Comparison of ENCODE assay signal across 8 cellular contexts in the genomic region with DNA sequence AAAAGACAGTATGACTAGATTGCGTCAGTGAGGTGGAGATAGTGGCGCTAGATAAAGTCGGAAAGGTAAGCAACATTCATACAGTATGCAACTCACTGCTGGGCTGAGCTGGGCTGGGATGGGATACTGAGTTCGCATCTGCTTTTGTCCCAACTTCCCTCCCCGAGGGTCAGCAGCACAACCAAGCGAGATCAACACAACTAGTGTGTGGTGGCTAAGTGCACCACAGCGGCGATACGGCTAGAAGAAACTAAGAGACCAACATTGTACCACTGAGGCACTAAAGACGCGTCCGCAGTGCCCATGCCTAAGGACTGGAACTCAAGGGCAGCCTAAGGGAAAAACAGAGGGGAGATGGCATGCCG. TPM values are rescaled to one million over a fixed set of nuclear protein-coding genes. Genes with fewer than 3 reads are reported as not detected.
DNase-seq lines count a peak whose midpoint lies in the region; ATAC-seq and TF ChIP-seq lines count a peak whose summit lies in the region.

No MANE protein-coding gene starts in this region.

- H3K27me3 ChIP-seq in HUES48 (ENCODE audit: control insufficient read depth, insufficient read depth, low read length) (no peaks in the 10 kb centered on the region), mucosa of rectum (ENCODE audit: control insufficient read depth in 2 of 2, insufficient read depth in 2 of 2, low read length in 2 of 2) (no peaks in the 10 kb centered on the region)

- H3K27me3 Mint-ChIP-seq in chondrocyte (ENCODE audit: low read depth): no peaks in the 10 kb centered on the region

- peak overlapping the region; percentile 91 for H3K27ac Mint-ChIP-seq in chondrocyte (ENCODE audit: unreplicated experiment)

- no peaks in the 10 kb centered on the region for H3K9me3 Mint-ChIP-seq in chondrocyte (ENCODE audit: low read depth)

- ATAC-seq in HG02884 (IDR thresholded peaks at IDR 0.05; ENCODE audit: unreplicated experiment): no peak
- no peak for ATAC-seq in GM18511 (IDR thresholded peaks at IDR 0.05; ENCODE audit: unreplicated experiment)
- ATAC-seq in HG02798 (IDR thresholded peaks at IDR 0.05; ENCODE audit: poor library complexity, unreplicated experiment): no peak

- H3K9me3 ChIP-seq in HUES48 (ENCODE audit: control insufficient read depth, insufficient read depth, low read length) (no peaks in the 10 kb centered on the region), mucosa of rectum (ENCODE audit: control insufficient read depth in 2 of 2, low read length in 2 of 2) (no peaks in the 10 kb centered on the region)

- POLR2A ChIA-PET in AG04449 (lab: Yijun Ruan, JAX): no interaction called here

- H3K9ac ChIP-seq in HUES48 (ENCODE audit: low read depth, low read length) (peak overlapping the region; percentile 67), mucosa of rectum (ENCODE audit: low read depth in 1 of 2, low read length in 2 of 2) (peak overlapping the region; percentile 70)

- peaks cover 5% of the 10 kb centered on the region for H3K36me3 Mint-ChIP-seq in chondrocyte (ENCODE audit: low read depth)

- no peak for DNase-seq in AG04449 (ENCODE audit: low read depth, low spot score)
- no peak for DNase-seq in chondrocyte (ENCODE audit: low spot score)
- DNase-seq in NCI-H1694 (lab: John Stamatoyannopoulos, UW): no peak

- H3K27ac ChIP-seq in HUES48 (ENCODE audit: low read depth, low read length) (peak overlapping the region; percentile 71), mucosa of rectum (ENCODE audit: low read depth in 2 of 2, low read length in 2 of 2) (peak overlapping the region in 1 of 2 donors; percentile 56)

- TF ChIP-seq CTCF in AG04449 (IDR thresholded peaks at IDR 0.05; ENCODE audit: insufficient read depth, low read length, missing control alignments) (no peak), chondrocyte (IDR thresholded peaks at IDR 0.05) (no peak)

- peak overlapping the region; percentile 98 for H3K4me3 Mint-ChIP-seq in chondrocyte (ENCODE audit: unreplicated experiment)

- H3K36me3 ChIP-seq in HUES48 (ENCODE audit: control insufficient read depth, insufficient read depth, low read length) (peaks cover 33% of the 10 kb centered on the region), mucosa of rectum (ENCODE audit: control insufficient read depth in 2 of 2, insufficient read depth in 2 of 2, low read length in 2 of 2) (peaks cover 6 to 18% of the 10 kb centered on the region in 2 donors)

- peaks cover 8% of the 10 kb centered on the region for H3K4me1 ChIP-seq in HUES48 (ENCODE audit: control insufficient read depth, insufficient read depth, low read length)
- H3K4me1 ChIP-seq in mucosa of rectum (ENCODE audit: control insufficient read depth in 2 of 2, insufficient read depth in 2 of 2, low read length in 2 of 2): peaks cover 13 to 14% of the 10 kb centered on the region in 2 donors

- peak overlapping the region; percentile 94 for H3K4me3 ChIP-seq in AG04449 (ENCODE audit: low read depth, low read length)
- H3K4me3 ChIP-seq in HUES48 (ENCODE audit: low read depth, low read length): peak overlapping the region; percentile 94
- H3K4me3 ChIP-seq in mucosa of rectum (ENCODE audit: low read length in 2 of 2): peak overlapping the region; percentile 91 to 99

- CTCF ChIA-PET in AG04449 (lab: Yijun Ruan, JAX): interaction anchor here (1.0 to 2.1 kb wide), 7 partner anchors 9 to 107 kb away, joined by 3 to 9 read pairs (median 4); no protein-coding TSS in a partner anchor

- peaks cover 46% of the 10 kb centered on the region for H3K4me1 Mint-ChIP-seq in chondrocyte (ENCODE audit: low read depth)

RNA-seq across cellular contexts. Expression of a gene that starts 0.5 kb away (rescaled TPM):
- total RNA-seq in chondrocyte: 28.6 to 41.2 TPM (median 28.7 TPM) in 3 replicates

RNA-seq across cellular contexts. Expression of a gene that starts 0.6 kb away (rescaled TPM):
- 50.4 to 64.8 TPM (median 53.0 TPM) in 3 replicates for total RNA-seq in chondrocyte

RNA-seq across cellular contexts. Expression of a gene that starts 19.3 kb away (rescaled TPM):
- total RNA-seq in chondrocyte: 304 to 334 TPM (median 324 TPM) in 3 replicates

RNA-seq across cellular contexts. Expression of a gene that starts 44.2 kb away (rescaled TPM):
- total RNA-seq in chondrocyte: 22.1 to 42.8 TPM (median 28.3 TPM) in 3 replicates

RNA-seq across cellular contexts. Expression of a gene that starts 52.9 kb away (rescaled TPM):
- 63.4 to 80.2 TPM (median 66.6 TPM) in 3 replicates for total RNA-seq in chondrocyte
